ENCODE assay signal across 17 cellular contexts in genomic region chr12:93798752-93799151, GRCh38.
A peak's percentile ranks its signal among the peaks of the same experiment; 100 is the strongest.
DNase-seq lines count a peak whose midpoint lies in the region; ATAC-seq and TF ChIP-seq lines count a peak whose summit lies in the region.
"Had no signal": no experiment of that assay in that cellular context is flagged by ENCODE, and none has a peak within 500 bp of the region (broad histone marks: within the 10 kb centered on the region; RNA-seq: fewer than 3 reads in every experiment).

No MANE protein-coding gene starts in this region.

- no peak overlapping the region for H4K91ac ChIP-seq in H9 (ENCODE audit: insufficient read length, low read depth, low read length)

- no peaks in the 10 kb centered on the region for H3K27me3 Mint-ChIP-seq in H9 (ENCODE audit: low read depth)

- no peak overlapping the region for H2BK120ac ChIP-seq in H9 (ENCODE audit: low read depth, low read length, poor library complexity, severe bottlenecking)

- no peak overlapping the region for H3T11ph ChIP-seq in H9 (ENCODE audit: low read length)

- no peaks in the 10 kb centered on the region for H3K9me3 ChIP-seq in H9 (ENCODE audit: control insufficient read depth, low read depth, low read length)
- H3K9me3 ChIP-seq in mucosa of descending colon: no peaks in the 10 kb centered on the region
- H3K9me3 ChIP-seq: MG63 had no signal

- 0 out of 7 replicates have a peak overlapping the region, but pooled peaks of 1 of the 3 experiments have one; percentile 12 for H3K27ac Mint-ChIP-seq in H9

- no peaks in the 10 kb centered on the region for H3K79me2 ChIP-seq in H9 (ENCODE audit: insufficient read depth, low read length)

- H2AK5ac ChIP-seq in H9 (ENCODE audit: insufficient read length, low read length): no peak overlapping the region

- H3K23me2 ChIP-seq in H9 (ENCODE audit: insufficient read length, low read depth, low read length, poor library complexity, severe bottlenecking): no peaks in the 10 kb centered on the region

- peak overlapping the region; percentile 8 for H3K18ac ChIP-seq in H9 (ENCODE audit: insufficient read length, low read depth, low read length)

- H2BK5ac ChIP-seq in H9 (ENCODE audit: insufficient read length, low read length): no peak overlapping the region

- H3K4me3 Mint-ChIP-seq in H9: no peak overlapping the region

- intact Hi-C loops in mucosa of descending colon (cut with DNase I, micrococcal nuclease): no loop called here
- intact Hi-C loops in sciatic nerve (cut with DNase I): no loop called here

- no peak overlapping the region for H3K56ac ChIP-seq in H9 (ENCODE audit: insufficient read length, low read depth, low read length)

- no CpG with 5 or more reads among the region's 2 CpGs for WGBS in H9 (ENCODE audit: extremely low coverage, insufficient read length, low lambda C conversion rate)

- H3K4me1 Mint-ChIP-seq in H9: peaks cover 28% of the 10 kb centered on the region in 2 experiments

- no peaks in the 10 kb centered on the region for H3K36me3 Mint-ChIP-seq in H9 (ENCODE audit: insufficient read depth in 1 of 3, low read depth in 3 of 3)

- H2AFZ ChIP-seq in H9 (ENCODE audit: low read length): no peak overlapping the region
- H2AFZ ChIP-seq: GM23248 had no signal

- no peak overlapping the region for H2BK20ac ChIP-seq in H9 (ENCODE audit: low read depth, low read length, poor library complexity, severe bottlenecking)

- no peak overlapping the region for H2BK15ac ChIP-seq in H9 (ENCODE audit: low read depth, low read length)

- H3K9ac ChIP-seq in H9 (ENCODE audit: extremely low read depth, insufficient read length, low read length): no peak overlapping the region
- H3K9ac ChIP-seq: GM23248 had no signal

- no peak overlapping the region for H3K4me3 ChIP-seq in mucosa of descending colon
- H3K4me3 ChIP-seq: GM12878, GM23248, MG63 had no signal

- H3K4me2 ChIP-seq in H9 (ENCODE audit: insufficient read depth, insufficient read length, low read length): no peak overlapping the region

- no peaks in the 10 kb centered on the region for H4K20me1 ChIP-seq in H9 (ENCODE audit: control insufficient read depth, insufficient read depth, insufficient read length)

- no peak overlapping the region for H3K27ac ChIP-seq in H9 (ENCODE audit: insufficient read length, low read depth, low read length)
- H3K27ac ChIP-seq: GM23248 had no signal

- no peaks in the 10 kb centered on the region for H3K27me3 ChIP-seq in H9 (ENCODE audit: insufficient read depth, low read length)
- H3K27me3 ChIP-seq: MG63 had no signal

- H3K4me1 ChIP-seq in H9 (ENCODE audit: insufficient read depth, low read length): peaks cover 8% of the 10 kb centered on the region
- H3K4me1 ChIP-seq in mucosa of descending colon (ENCODE audit: low read depth): no peaks in the 10 kb centered on the region

- no peak overlapping the region for H3K23ac ChIP-seq in H9 (ENCODE audit: insufficient read length, low read depth, low read length)

- H3K4ac ChIP-seq in H9 (ENCODE audit: low read depth, low read length): no peak overlapping the region

- H2BK12ac ChIP-seq in H9 (ENCODE audit: insufficient read length, low read depth, low read length): no peak overlapping the region

- H3K14ac ChIP-seq in H9 (ENCODE audit: insufficient read depth, low read length): 0 out of 2 replicates have a peak overlapping the region, but pooled peaks have one; percentile 50

- no peak for DNase-seq in activated CD4-positive, CD25-positive, alpha-beta regulatory T cell treated with anti-CD3 and anti-CD28 coated beads, Interleukin-2, amount 50 U/mL, for 72 hours
- DNase-seq in H9: no peak
- peak; percentile 33 for DNase-seq in RPMI8226
- DNase-seq in mucosa of descending colon: no peak
- no peak for DNase-seq in sciatic nerve (ENCODE audit: low spot score)
- DNase-seq in DMS79 treated with DMSO at 0.1 percent for 48 hours (lab: John Stamatoyannopoulos, UW): no peak
- no peak for DNase-seq in kidney tubule cell (ENCODE audit: low spot score)
- DNase-seq: C1 segment of cervical spinal cord, DND-41, GM23248, KBM-7, MG63, NCI-H1092, NCI-H2107 had no signal

- no peak overlapping the region for H4K8ac ChIP-seq in H9 (replicated peaks; ENCODE audit: insufficient read length, low read depth, low read length)

- ATAC-seq in activated CD4-positive, CD25-positive, alpha-beta regulatory T cell treated with anti-CD3 and anti-CD28 coated beads, Interleukin-2, amount 50 U/mL, for 24 hours: peak; percentile 27 to 32
- ATAC-seq in mucosa of descending colon: peak; percentile 31
- no peak for ATAC-seq in sciatic nerve
- ATAC-seq: Right ventricle myocardium inferior had no signal

- no peaks in the 10 kb centered on the region for H3K9me3 Mint-ChIP-seq in H9

- H3K79me1 ChIP-seq in H9 (ENCODE audit: insufficient read depth, low read depth, low read length, poor library complexity, severe bottlenecking): no peaks in the 10 kb centered on the region

- no peaks in the 10 kb centered on the region for H3K36me3 ChIP-seq in mucosa of descending colon (ENCODE audit: low read depth)
- H3K36me3 ChIP-seq: MG63 had no signal

- no peak for TF ChIP-seq CTCF in H9 (conservative IDR thresholded peaks at IDR 0.05)
- no peak for TF ChIP-seq CTCF in mucosa of descending colon (IDR thresholded peaks at IDR 0.05)

- H4K5ac ChIP-seq in H9 (ENCODE audit: insufficient read length, low read depth, low read length): no peak overlapping the region
